8 cellular contexts compared by ENCODE assay signal in genomic region chr19:2097330-2098327, GRCh38. TPM values are rescaled to one million over a fixed set of nuclear protein-coding genes. Genes with fewer than 3 reads are reported as not detected.
DNase-seq lines count a peak whose midpoint lies in the region; ATAC-seq and TF ChIP-seq lines count a peak whose summit lies in the region.

No MANE protein-coding gene starts in this region.

- H3K27ac Mint-ChIP-seq in HFFc6: no peak overlapping the region

- ATAC-seq in sciatic nerve: peak; percentile 0
- ATAC-seq in GM19328 (IDR thresholded peaks at IDR 0.05; ENCODE audit: unreplicated experiment): no peak

- TF ChIP-seq CTCF in HFFc6 (IDR thresholded peaks at IDR 0.05) (no peak), epithelial cell of proximal tubule (conservative IDR thresholded peaks at IDR 0.05; ENCODE audit: low read depth, low read length) (no peak)

- H3K27me3 Mint-ChIP-seq in HFFc6 (ENCODE audit: insufficient read depth): peaks cover 8% of the 10 kb centered on the region; the same call in 1 of the 2 replicates

- peaks cover 14% of the 10 kb centered on the region for H3K4me1 Mint-ChIP-seq in HFFc6 (ENCODE audit: low read depth)

- intact Hi-C loops in sciatic nerve (cut with DNase I): no loop called here

- no peaks in the 10 kb centered on the region for H3K9me3 Mint-ChIP-seq in HFFc6

- DNase-seq in COLO668 (lab: John Stamatoyannopoulos, UW; ENCODE audit: unreplicated experiment) (peak; percentile 78), HFFc6 (no peak), epithelial cell of proximal tubule (ENCODE audit: low read depth) (no peak), sciatic nerve (ENCODE audit: low spot score) (no peak), NCI-H446 (lab: John Stamatoyannopoulos, UW) (no peak), NOMO-1 treated with DMSO at 0.1 percent for 48 hours (lab: John Stamatoyannopoulos, UW; ENCODE audit: unreplicated experiment) (no peak)
- peak; percentile 60 for DNase-seq in activated CD4-positive, CD25-positive, alpha-beta regulatory T cell treated with anti-CD3 and anti-CD28 coated beads, Interleukin-2, amount 50 U/mL, for 72 hours

- peaks cover 19% of the 10 kb centered on the region for H3K36me3 Mint-ChIP-seq in HFFc6 (ENCODE audit: low read depth)

- H3K4me3 Mint-ChIP-seq in HFFc6: peak overlapping the region; percentile 85

- H3K4me3 ChIP-seq in epithelial cell of proximal tubule (ENCODE audit: low read depth, low read length): peak overlapping the region; percentile 61

RNA-seq across cellular contexts. Expression of gene IZUMO4, which starts 0.9 kb away (rescaled TPM):
- 1 to 10 TPM in 5 of 6 experiments, under 1 TPM in 1; 0.68 to 1.9 (median 1.5) TPM for total RNA-seq in HFFc6 (2021; fragmentation: NEBNext Ultra II Directional; extraction: Animal tissue kit (Norgen Biotek cat#: 25700))
- 1.0 and 5.2 TPM in 2 replicates for total RNA-seq in epithelial cell of proximal tubule
- 37.8 TPM for total RNA-seq in sciatic nerve

RNA-seq across cellular contexts. Expression of gene MOB3A, which starts 1.5 kb away (rescaled TPM):
- 10 to 100 TPM; 47.1 to 52.6 (median 51.2) TPM for total RNA-seq in HFFc6 (2021; fragmentation: NEBNext Ultra II Directional; extraction: Animal tissue kit (Norgen Biotek cat#: 25700))
- total RNA-seq in epithelial cell of proximal tubule (29.9 and 36.0 TPM in 2 replicates), sciatic nerve (54.0 TPM)

RNA-seq across cellular contexts. Expression of gene MKNK2, which starts 46.6 kb away (rescaled TPM):
- total RNA-seq in HFFc6 (2021; fragmentation: NEBNext Ultra II Directional; extraction: Animal tissue kit (Norgen Biotek cat#: 25700)): 10 to 100 TPM; 61.5 to 82.9 (median 65.2) TPM
- total RNA-seq in epithelial cell of proximal tubule: 118 and 154 TPM in 2 replicates
- total RNA-seq in sciatic nerve: 140 TPM

RNA-seq across cellular contexts. Expression of gene AP3D1, which starts 53.7 kb away (rescaled TPM):
- 100 to 1,000 TPM; 139 to 169 (median 151) TPM for total RNA-seq in HFFc6 (2021; fragmentation: NEBNext Ultra II Directional; extraction: Animal tissue kit (Norgen Biotek cat#: 25700))
- total RNA-seq in epithelial cell of proximal tubule: 101 and 141 TPM in 2 replicates
- 81.4 TPM for total RNA-seq in sciatic nerve

Comparison
In these comparisons a context has a peak if more than half of its experiments do, and no peak if none do; other contexts are left out.
1. DNase-seq: peak in COLO668 (single experiment) and activated CD4-positive, CD25-positive, alpha-beta regulatory T cell treated with anti-CD3 and anti-CD28 coated beads, Interleukin-2, amount 50 U/mL, for 72 hours (single experiment); none in HFFc6 (single experiment), epithelial cell of proximal tubule (single experiment), sciatic nerve (single experiment), NCI-H446 (0 of 2) and NOMO-1 treated with DMSO at 0.1 percent for 48 hours (single experiment).